In the genomic region with DNA sequence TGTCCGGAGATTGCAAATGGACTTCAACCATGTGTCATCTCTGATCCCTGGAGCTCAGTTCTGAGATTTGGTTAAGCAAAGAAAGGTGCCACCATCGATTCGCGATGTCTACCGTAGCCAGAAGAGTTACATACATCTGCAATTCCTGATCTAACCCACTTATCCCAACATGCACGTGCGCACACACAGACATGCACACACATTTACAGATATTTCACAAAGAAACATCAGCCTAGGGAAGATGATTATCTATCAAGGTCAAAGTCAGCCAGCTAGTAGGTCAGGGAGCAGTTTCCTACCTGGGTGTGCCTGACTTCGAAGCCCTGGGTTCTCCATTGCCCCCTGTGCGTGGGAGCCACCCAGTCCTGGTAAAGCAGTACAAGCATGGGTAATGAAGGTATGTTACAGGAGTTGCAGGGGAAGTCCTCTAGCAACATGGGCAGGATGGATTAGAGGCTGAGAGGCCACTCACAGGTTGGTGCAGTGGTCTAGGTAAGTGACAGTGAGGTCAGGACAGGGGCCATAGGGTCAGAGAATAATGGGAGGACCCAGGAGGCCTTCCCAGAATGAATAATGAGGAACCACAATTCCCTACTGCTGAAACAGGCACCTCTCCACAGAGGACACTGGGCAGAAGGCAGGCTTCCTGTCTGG, we compare ENCODE assay signal across 1 cellular context.
TF ChIP-seq lines count a peak whose summit lies in the region.

No MANE protein-coding gene starts in this region.

TF ChIP-seq in K562, 482 proteins besides CTCF, POLR2A, EP300 and RAD21 (continued from another document):
- TF ChIP-seq ESRRA (IDR thresholded peaks at IDR 0.05; ENCODE audit: borderline replicate concordance, low read depth): peak; percentile 76
- TF ChIP-seq NCOA6 (IDR thresholded peaks at IDR 0.05): no peak
- TF ChIP-seq, protein P1, sequence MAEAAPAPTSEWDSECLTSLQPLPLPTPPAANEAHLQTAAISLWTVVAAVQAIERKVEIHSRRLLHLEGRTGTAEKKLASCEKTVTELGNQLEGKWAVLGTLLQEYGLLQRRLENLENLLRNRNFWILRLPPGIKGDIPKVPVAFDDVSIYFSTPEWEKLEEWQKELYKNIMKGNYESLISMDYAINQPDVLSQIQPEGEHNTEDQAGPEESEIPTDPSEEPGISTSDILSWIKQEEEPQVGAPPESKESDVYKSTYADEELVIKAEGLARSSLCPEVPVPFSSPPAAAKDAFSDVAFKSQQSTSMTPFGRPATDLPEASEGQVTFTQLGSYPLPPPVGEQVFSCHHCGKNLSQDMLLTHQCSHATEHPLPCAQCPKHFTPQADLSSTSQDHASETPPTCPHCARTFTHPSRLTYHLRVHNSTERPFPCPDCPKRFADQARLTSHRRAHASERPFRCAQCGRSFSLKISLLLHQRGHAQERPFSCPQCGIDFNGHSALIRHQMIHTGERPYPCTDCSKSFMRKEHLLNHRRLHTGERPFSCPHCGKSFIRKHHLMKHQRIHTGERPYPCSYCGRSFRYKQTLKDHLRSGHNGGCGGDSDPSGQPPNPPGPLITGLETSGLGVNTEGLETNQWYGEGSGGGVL (CRISPR knock-in tag; IDR thresholded peaks at IDR 0.05): no peak
- TF ChIP-seq TAL1 (IDR thresholded peaks at IDR 0.05): 0 out of 2 replicates have a peak, but pooled peaks have one; percentile 4
- TF ChIP-seq BHLHE40 (IDR thresholded peaks at IDR 0.05; ENCODE audit: low read length): peak; percentile 46; the same call in 1 of the 2 replicates
